1 cellular context compared by ENCODE assay signal in genomic region chr19:1856698-1857603, GRCh38.
A peak's percentile ranks its signal among the peaks of the same experiment; 100 is the strongest.
TF ChIP-seq lines count a peak whose summit lies in the region.

No MANE protein-coding gene starts in this region.

TF ChIP-seq in K562, 482 proteins besides CTCF, POLR2A, EP300 and RAD21 (continued from another document):
- TF ChIP-seq PRDM10 (IDR thresholded peaks at IDR 0.05; ENCODE audit: partially characterized antibody) (no peak), SMC3 (conservative IDR thresholded peaks at IDR 0.05; ENCODE audit: insufficient read depth, low read depth, low read length) (no peak), ILK (tag; IDR thresholded peaks at IDR 0.05; ENCODE audit: borderline replicate concordance, low read depth) (no peak), MTA3 (IDR thresholded peaks at IDR 0.05; ENCODE audit: borderline replicate concordance) (peak; percentile 72), MTF1 (CRISPR knock-in tag; IDR thresholded peaks at IDR 0.05; ENCODE audit: borderline replicate concordance) (no peak), FOXK2 (conservative IDR thresholded peaks at IDR 0.05 in 1 of 2, IDR thresholded peaks at IDR 0.05 in 1 of 2; ENCODE audit: low read depth in 2 of 2) (peak in 1 of 2 experiments; percentile 44; a peak in 1 of 4 replicates), POLR3G (IDR thresholded peaks at IDR 0.05; ENCODE audit: extremely low read depth, insufficient read length, insufficient replicate concordance) (no peak), L3MBTL2 (IDR thresholded peaks at IDR 0.05) (peak; percentile 84), CHD7 (IDR thresholded peaks at IDR 0.05; ENCODE audit: low read depth, low read length) (no peak), HMGN3 (IDR thresholded peaks at IDR 0.05; ENCODE audit: borderline replicate concordance, extremely low read depth, insufficient read length, low read depth, low read length) (peak; percentile 92), MCM5 (IDR thresholded peaks at IDR 0.05; ENCODE audit: low read depth) (no peak), CHD1 (IDR thresholded peaks at IDR 0.05; ENCODE audit: low read length) (no peak), NCOA4 (IDR thresholded peaks at IDR 0.05; ENCODE audit: partially characterized antibody) (no peak), KLF6 (CRISPR knock-in tag; IDR thresholded peaks at IDR 0.05; ENCODE audit: borderline replicate concordance) (no peak), KDM4B (IDR thresholded peaks at IDR 0.05; ENCODE audit: borderline replicate concordance in 2 of 2, low read depth in 1 of 2) (no peak; a peak in 2 of 4 replicates), TCFL5 (CRISPR knock-in tag; conservative IDR thresholded peaks at IDR 0.05) (no peak), E4F1 (CRISPR knock-in tag; IDR thresholded peaks at IDR 0.05; ENCODE audit: borderline replicate concordance) (no peak), HDGF (IDR thresholded peaks at IDR 0.05) (no peak), RCOR1 (IDR thresholded peaks at IDR 0.05; ENCODE audit: borderline replicate concordance in 1 of 2, low read depth in 2 of 2, low read length in 2 of 2) (peak in 1 of 2 experiments; percentile 70; a peak in 2 of 4 replicates), HBP1 (CRISPR knock-in tag; IDR thresholded peaks at IDR 0.05) (no peak), ZNF212 (CRISPR knock-in tag; IDR thresholded peaks at IDR 0.05) (no peak), FOXM1 (IDR thresholded peaks at IDR 0.05; ENCODE audit: low read depth) (no peak), FOXM1 (CRISPR knock-in tag; IDR thresholded peaks at IDR 0.05; ENCODE audit: low read depth) (no peak; the same call in 1 of the 2 replicates), ZC3H8 (IDR thresholded peaks at IDR 0.05) (no peak), DACH1 (IDR thresholded peaks at IDR 0.05; ENCODE audit: partially characterized antibody) (peak; percentile 48), POLR2AphosphoS5 (IDR thresholded peaks at IDR 0.05; ENCODE audit: control insufficient read depth, insufficient read depth, low read depth, low read length) (no peak), MCM3 (IDR thresholded peaks at IDR 0.05) (no peak), RUNX1 (IDR thresholded peaks at IDR 0.05; ENCODE audit: low read depth) (no peak), CREB5 (CRISPR knock-in tag; IDR thresholded peaks at IDR 0.05) (no peak)
- TF ChIP-seq, protein P1, sequence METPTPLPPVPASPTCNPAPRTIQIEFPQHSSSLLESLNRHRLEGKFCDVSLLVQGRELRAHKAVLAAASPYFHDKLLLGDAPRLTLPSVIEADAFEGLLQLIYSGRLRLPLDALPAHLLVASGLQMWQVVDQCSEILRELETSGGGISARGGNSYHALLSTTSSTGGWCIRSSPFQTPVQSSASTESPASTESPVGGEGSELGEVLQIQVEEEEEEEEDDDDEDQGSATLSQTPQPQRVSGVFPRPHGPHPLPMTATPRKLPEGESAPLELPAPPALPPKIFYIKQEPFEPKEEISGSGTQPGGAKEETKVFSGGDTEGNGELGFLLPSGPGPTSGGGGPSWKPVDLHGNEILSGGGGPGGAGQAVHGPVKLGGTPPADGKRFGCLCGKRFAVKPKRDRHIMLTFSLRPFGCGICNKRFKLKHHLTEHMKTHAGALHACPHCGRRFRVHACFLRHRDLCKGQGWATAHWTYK (CRISPR knock-in tag; IDR thresholded peaks at IDR 0.05): 0 out of 2 replicates have a peak, but pooled peaks have one; percentile 52
